Comparison of ENCODE assay signal across 9 cellular contexts in the genomic region with DNA sequence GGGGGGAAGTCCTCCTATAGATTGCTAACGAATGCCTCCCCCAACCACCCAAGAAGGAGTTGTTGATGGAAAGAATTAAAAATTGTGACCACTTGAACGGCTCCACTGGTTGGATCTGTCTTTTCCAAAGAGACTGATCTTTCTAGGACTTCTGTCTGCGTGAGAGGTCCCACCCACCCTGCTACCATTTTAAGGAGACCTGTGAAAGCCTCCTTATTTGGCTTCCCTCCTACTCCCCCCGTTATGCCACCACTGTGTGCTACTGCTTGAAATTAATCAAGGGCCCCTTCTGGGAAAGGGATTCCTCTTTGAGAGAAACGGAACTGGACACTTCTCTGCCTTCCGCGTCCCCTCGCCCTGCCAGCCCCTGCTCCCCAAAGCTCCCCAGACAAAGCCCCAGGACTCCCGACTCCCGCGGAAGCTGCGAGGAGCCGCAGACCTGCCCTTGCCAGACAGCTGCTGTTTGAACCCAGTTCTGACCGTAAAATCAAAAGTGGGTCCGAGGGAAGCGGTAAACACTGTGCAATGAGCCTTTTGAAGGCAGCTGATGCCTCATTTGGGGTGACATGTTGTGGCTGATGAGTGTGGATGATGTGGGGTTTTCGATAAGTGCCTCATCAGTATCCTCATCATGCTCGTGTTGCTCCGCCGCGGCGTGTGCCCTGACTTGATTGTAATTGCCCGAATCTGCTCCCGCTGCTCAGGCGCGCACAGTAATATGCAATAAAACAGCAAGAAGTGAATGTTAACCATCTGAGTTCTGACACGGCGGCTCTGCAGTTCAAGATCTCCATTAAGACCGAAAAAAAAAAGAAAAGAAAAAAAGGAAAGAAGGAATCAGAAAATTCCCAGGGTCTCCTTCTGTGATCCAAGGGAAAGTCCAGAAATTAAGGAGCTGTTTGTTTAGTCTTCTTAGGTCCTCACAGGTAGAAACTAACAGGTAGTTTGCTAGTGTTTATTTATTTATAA. TPM values are rescaled to one million over a fixed set of nuclear protein-coding genes. Genes with fewer than 3 reads are reported as not detected.
DNase-seq lines count a peak whose midpoint lies in the region; ATAC-seq, FAIRE-seq and TF ChIP-seq lines count a peak whose summit lies in the region.
"Had no signal": no experiment of that assay in that cellular context is flagged by ENCODE, and none has a peak within 500 bp of the region (broad histone marks: within the 10 kb centered on the region; RNA-seq: fewer than 3 reads in every experiment).

No MANE protein-coding gene starts in this region.

- dilution Hi-C loops in endothelial cell of umbilical vein (cut with MboI; ENCODE audit: extremely low pct_ligation_motif_present, low sequenced_read_pairs) = no loop called here

- no peak for FAIRE-seq in endothelial cell of umbilical vein (lab: Jason Lieb, UNC)

- POLR2A ChIA-PET in RWPE1 (lab: Yijun Ruan, JAX; ENCODE audit: low non-redundant PET) (no interaction called here), endothelial cell of umbilical vein (lab: Charles Lee) (no interaction called here)

- intact Hi-C loops in endothelial cell of umbilical vein (cut with micrococcal nuclease) = no loop called here
- intact Hi-C loops in posterior cingulate gyrus (cut with DNase I) = no loop called here

- CTCF ChIA-PET in RWPE1 (lab: Yijun Ruan, JAX) (interaction anchor here (0.6 kb wide), 1 partner anchor 34 kb away, joined by 5 read pairs; no protein-coding TSS in a partner anchor), endothelial cell of umbilical vein (lab: Charles Lee) (interaction anchor here (1.2 to 1.5 kb wide), 2 partner anchors 10 to 101 kb away, joined by 3 read pairs; no protein-coding TSS in a partner anchor)

- H3K79me2 ChIP-seq in endothelial cell of umbilical vein (ENCODE audit: control insufficient read depth, insufficient read depth, low read length) = no peaks in the 10 kb centered on the region

- H3K27ac ChIP-seq in RWPE1 = no peak overlapping the region
- no peak overlapping the region for H3K27ac ChIP-seq in endothelial cell of umbilical vein (ENCODE audit: insufficient read depth, low read depth, low read length)
- H3K27ac ChIP-seq: SJSA1 had no signal

- H3K4me3 ChIP-seq in endothelial cell of umbilical vein (replicated peaks in 1 of 3; ENCODE audit: insufficient read depth in 1 of 3, low read depth in 1 of 3, low read length in 3 of 3) = no peak overlapping the region
- H3K4me3 ChIP-seq: SJSA1 had no signal

- no peaks in the 10 kb centered on the region for H4K20me1 ChIP-seq in endothelial cell of umbilical vein (replicated peaks; ENCODE audit: control insufficient read depth, extremely low read depth, insufficient read depth, low read length)

- ATAC-seq in HG02798 (IDR thresholded peaks at IDR 0.05; ENCODE audit: poor library complexity, unreplicated experiment) (no peak), HG02852 (IDR thresholded peaks at IDR 0.05; ENCODE audit: unreplicated experiment) (no peak), HG03139 (IDR thresholded peaks at IDR 0.05; ENCODE audit: unreplicated experiment) (no peak)

- no peaks in the 10 kb centered on the region for H3K9me3 ChIP-seq in endothelial cell of umbilical vein (replicated peaks; ENCODE audit: control insufficient read depth, insufficient read depth, low read length)
- H3K9me3 ChIP-seq: SJSA1 had no signal

- DNase-seq in Ammon's horn (ENCODE audit: low spot score) (peak; percentile 51), RWPE1 (ENCODE audit: low spot score) (peak; percentile 5), endothelial cell of umbilical vein (ENCODE audit: low read depth, low spot score) (peak; percentile 5), posterior cingulate gyrus (peak in 6 of 10 donors; percentile 12 to 85 (median 48)), mucosa of gallbladder (ENCODE audit: low spot score) (no peak)

- no peaks in the 10 kb centered on the region for H3K36me3 ChIP-seq in endothelial cell of umbilical vein (ENCODE audit: control insufficient read depth in 2 of 2, extremely low read depth in 1 of 2, insufficient read depth in 2 of 2, low read length in 2 of 2)
- H3K36me3 ChIP-seq: SJSA1 had no signal

- TF ChIP-seq POLR2A in endothelial cell of umbilical vein (IDR thresholded peaks at IDR 0.05; ENCODE audit: low read depth, low read length) = no peak

- H2AFZ ChIP-seq in endothelial cell of umbilical vein (ENCODE audit: low read depth, low read length) = peak overlapping the region; percentile 8

- H3K9ac ChIP-seq in endothelial cell of umbilical vein (replicated peaks; ENCODE audit: extremely low read depth, insufficient read depth, low read length) = no peak overlapping the region

- H3K4me2 ChIP-seq in endothelial cell of umbilical vein (ENCODE audit: insufficient read depth, low read length) = peak overlapping the region; percentile 5

- no peaks in the 10 kb centered on the region for H3K4me1 ChIP-seq in endothelial cell of umbilical vein (ENCODE audit: control insufficient read depth, extremely low read depth, insufficient read depth, low read length)
- H3K4me1 ChIP-seq: SJSA1 had no signal

- no peaks in the 10 kb centered on the region for H3K9me1 ChIP-seq in endothelial cell of umbilical vein (replicated peaks; ENCODE audit: control insufficient read depth, extremely low read depth, insufficient read depth, low read length)

- BruUV-seq in endothelial cell of umbilical vein (replicated peaks; lab: Mats Ljungman, UMichigan) = no TSS peak

- peaks cover 28 to 54% of the 10 kb centered on the region in 2 experiments for H3K27me3 ChIP-seq in endothelial cell of umbilical vein (ENCODE audit: control insufficient read depth in 2 of 2, insufficient read depth in 2 of 2, low read length in 2 of 2)

- TF ChIP-seq CTCF in RWPE1 (conservative IDR thresholded peaks at IDR 0.05; ENCODE audit: low read depth) (no peak), endothelial cell of umbilical vein (IDR thresholded peaks at IDR 0.05; ENCODE audit: extremely low read depth in 1 of 2, insufficient read depth in 1 of 2, low read depth in 1 of 2, low read length in 2 of 2) (no peak)

TF ChIP-seq in endothelial cell of umbilical vein, 7 proteins besides CTCF, POLR2A, EP300 and RAD21:
- TF ChIP-seq EZH2 (IDR thresholded peaks at IDR 0.05; ENCODE audit: borderline replicate concordance, low read depth, low read length, severe bottlenecking) (peak; percentile 51), FOS (IDR thresholded peaks at IDR 0.05; ENCODE audit: borderline replicate concordance, insufficient read depth, low read length) (no peak), GATA2 (IDR thresholded peaks at IDR 0.05; ENCODE audit: insufficient read depth, insufficient read length, low read depth, low read length) (no peak), JUN (IDR thresholded peaks at IDR 0.05; ENCODE audit: borderline replicate concordance, insufficient read depth, insufficient read length, low read depth) (no peak), MYC (IDR thresholded peaks at IDR 0.05; ENCODE audit: low read depth, low read length) (no peak), POLR2AphosphoS5 (IDR thresholded peaks at IDR 0.05; ENCODE audit: insufficient read depth, low read depth, low read length) (no peak)
- TF ChIP-seq, protein P1, sequence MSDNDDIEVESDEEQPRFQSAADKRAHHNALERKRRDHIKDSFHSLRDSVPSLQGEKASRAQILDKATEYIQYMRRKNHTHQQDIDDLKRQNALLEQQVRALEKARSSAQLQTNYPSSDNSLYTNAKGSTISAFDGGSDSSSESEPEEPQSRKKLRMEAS (IDR thresholded peaks at IDR 0.05; ENCODE audit: insufficient read depth, insufficient read length) = no peak

RNA-seq across cellular contexts. Expression of gene MBIP, which starts 48.2 kb away (rescaled TPM):
- total RNA-seq in endothelial cell of umbilical vein = 14.5 and 19.0 TPM in 2 replicates
- 8.1 and 8.8 TPM in 2 replicates for polyA plus RNA-seq in endothelial cell of umbilical vein
- 10.7 and 11.6 TPM in 2 replicates for polyA plus RNA-seq in endothelial cell of umbilical vein (2011; cell fraction: cytosol; rRNA removed)
- 31.5 and 35.9 TPM in 2 replicates for polyA plus RNA-seq in endothelial cell of umbilical vein (2011; cell fraction: nucleus; rRNA removed)
- polyA plus RNA-seq in endothelial cell of umbilical vein (2012) = 8.5 and 14.2 TPM in 2 replicates
- polyA minus RNA-seq in endothelial cell of umbilical vein = 12.4 and 14.2 TPM in 2 replicates
- polyA minus RNA-seq in endothelial cell of umbilical vein (2011; cell fraction: cytosol; rRNA and poly(A)+ RNA removed) = 8.6 TPM
- polyA minus RNA-seq in endothelial cell of umbilical vein (2011; cell fraction: nucleus; rRNA and poly(A)+ RNA removed) = 28.7 and 43.6 TPM in 2 replicates
- 15.5 TPM for total RNA-seq in mucosa of gallbladder
